1 cellular context compared by ENCODE assay signal in the genomic region with DNA sequence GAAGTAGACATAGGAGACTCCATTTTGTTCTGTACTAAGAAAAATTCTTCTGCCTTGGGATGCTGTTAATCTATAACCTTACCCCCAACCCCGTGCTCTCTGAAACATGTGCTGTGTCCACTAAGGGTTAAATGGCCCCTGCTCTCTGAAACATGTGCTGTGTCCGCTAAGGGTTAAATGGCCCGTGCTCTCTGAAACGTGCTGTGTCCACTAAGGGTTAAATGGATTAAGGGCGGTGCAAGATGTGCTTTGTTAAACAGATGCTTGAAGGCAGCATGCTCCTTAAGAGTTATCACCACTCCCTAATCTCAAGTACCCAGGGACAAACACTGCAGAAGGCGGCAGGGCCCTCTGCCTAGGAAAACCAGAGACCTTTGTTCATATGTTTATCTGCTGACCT.
TF ChIP-seq lines count a peak whose summit lies in the region.

No MANE protein-coding gene starts in this region.

TF ChIP-seq in K562, 482 proteins besides CTCF, POLR2A, EP300 and RAD21:
- TF ChIP-seq TCF3 (CRISPR knock-in tag; IDR thresholded peaks at IDR 0.05) (peak; percentile 25; the same call in 1 of the 2 replicates), KDM1A (IDR thresholded peaks at IDR 0.05) (0 out of 4 replicates have a peak, but pooled peaks of 1 of the 2 experiments have one; percentile 18), ARID1B (IDR thresholded peaks at IDR 0.05) (peak; percentile 35; the same call in 1 of the 2 replicates), TAL1 (IDR thresholded peaks at IDR 0.05) (0 out of 2 replicates have a peak, but pooled peaks have one; percentile 11), CBFA2T2 (conservative IDR thresholded peaks at IDR 0.05) (peak; percentile 48), EP400 (IDR thresholded peaks at IDR 0.05) (peak; percentile 47; the same call in 1 of the 2 replicates), CBFA2T3 (IDR thresholded peaks at IDR 0.05) (peak; percentile 65), NFIC (IDR thresholded peaks at IDR 0.05) (0 out of 2 replicates have a peak, but pooled peaks have one; percentile 15)
- TF ChIP-seq, protein P1, sequence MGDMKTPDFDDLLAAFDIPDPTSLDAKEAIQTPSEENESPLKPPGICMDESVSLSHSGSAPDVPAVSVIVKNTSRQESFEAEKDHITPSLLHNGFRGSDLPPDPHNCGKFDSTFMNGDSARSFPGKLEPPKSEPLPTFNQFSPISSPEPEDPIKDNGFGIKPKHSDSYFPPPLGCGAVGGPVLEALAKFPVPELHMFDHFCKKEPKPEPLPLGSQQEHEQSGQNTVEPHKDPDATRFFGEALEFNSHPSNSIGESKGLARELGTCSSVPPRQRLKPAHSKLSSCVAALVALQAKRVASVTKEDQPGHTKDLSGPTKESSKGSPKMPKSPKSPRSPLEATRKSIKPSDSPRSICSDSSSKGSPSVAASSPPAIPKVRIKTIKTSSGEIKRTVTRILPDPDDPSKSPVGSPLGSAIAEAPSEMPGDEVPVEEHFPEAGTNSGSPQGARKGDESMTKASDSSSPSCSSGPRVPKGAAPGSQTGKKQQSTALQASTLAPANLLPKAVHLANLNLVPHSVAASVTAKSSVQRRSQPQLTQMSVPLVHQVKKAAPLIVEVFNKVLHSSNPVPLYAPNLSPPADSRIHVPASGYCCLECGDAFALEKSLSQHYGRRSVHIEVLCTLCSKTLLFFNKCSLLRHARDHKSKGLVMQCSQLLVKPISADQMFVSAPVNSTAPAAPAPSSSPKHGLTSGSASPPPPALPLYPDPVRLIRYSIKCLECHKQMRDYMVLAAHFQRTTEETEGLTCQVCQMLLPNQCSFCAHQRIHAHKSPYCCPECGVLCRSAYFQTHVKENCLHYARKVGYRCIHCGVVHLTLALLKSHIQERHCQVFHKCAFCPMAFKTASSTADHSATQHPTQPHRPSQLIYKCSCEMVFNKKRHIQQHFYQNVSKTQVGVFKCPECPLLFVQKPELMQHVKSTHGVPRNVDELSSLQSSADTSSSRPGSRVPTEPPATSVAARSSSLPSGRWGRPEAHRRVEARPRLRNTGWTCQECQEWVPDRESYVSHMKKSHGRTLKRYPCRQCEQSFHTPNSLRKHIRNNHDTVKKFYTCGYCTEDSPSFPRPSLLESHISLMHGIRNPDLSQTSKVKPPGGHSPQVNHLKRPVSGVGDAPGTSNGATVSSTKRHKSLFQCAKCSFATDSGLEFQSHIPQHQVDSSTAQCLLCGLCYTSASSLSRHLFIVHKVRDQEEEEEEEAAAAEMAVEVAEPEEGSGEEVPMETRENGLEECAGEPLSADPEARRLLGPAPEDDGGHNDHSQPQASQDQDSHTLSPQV (IDR thresholded peaks at IDR 0.05) = peak; percentile 86
- TF ChIP-seq, protein P2, sequence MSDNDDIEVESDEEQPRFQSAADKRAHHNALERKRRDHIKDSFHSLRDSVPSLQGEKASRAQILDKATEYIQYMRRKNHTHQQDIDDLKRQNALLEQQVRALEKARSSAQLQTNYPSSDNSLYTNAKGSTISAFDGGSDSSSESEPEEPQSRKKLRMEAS (CRISPR knock-in tag; IDR thresholded peaks at IDR 0.05) = peak; percentile 65
- TF ChIP-seq, protein P3, sequence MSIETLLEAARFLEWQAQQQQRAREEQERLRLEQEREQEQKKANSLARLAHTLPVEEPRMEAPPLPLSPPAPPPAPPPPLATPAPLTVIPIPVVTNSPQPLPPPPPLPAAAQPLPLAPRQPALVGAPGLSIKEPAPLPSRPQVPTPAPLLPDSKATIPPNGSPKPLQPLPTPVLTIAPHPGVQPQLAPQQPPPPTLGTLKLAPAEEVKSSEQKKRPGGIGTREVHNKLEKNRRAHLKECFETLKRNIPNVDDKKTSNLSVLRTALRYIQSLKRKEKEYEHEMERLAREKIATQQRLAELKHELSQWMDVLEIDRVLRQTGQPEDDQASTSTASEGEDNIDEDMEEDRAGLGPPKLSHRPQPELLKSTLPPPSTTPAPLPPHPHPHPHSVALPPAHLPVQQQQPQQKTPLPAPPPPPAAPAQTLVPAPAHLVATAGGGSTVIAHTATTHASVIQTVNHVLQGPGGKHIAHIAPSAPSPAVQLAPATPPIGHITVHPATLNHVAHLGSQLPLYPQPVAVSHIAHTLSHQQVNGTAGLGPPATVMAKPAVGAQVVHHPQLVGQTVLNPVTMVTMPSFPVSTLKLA (conservative IDR thresholded peaks at IDR 0.05) = peak; percentile 30 to 68; a peak in 2 of 4 replicates
TF ChIP-seq in K562: peak in this region for 11; not testable (repeated sequence) for 471.
